ENCODE assay signal across 8 cellular contexts in the genomic region with DNA sequence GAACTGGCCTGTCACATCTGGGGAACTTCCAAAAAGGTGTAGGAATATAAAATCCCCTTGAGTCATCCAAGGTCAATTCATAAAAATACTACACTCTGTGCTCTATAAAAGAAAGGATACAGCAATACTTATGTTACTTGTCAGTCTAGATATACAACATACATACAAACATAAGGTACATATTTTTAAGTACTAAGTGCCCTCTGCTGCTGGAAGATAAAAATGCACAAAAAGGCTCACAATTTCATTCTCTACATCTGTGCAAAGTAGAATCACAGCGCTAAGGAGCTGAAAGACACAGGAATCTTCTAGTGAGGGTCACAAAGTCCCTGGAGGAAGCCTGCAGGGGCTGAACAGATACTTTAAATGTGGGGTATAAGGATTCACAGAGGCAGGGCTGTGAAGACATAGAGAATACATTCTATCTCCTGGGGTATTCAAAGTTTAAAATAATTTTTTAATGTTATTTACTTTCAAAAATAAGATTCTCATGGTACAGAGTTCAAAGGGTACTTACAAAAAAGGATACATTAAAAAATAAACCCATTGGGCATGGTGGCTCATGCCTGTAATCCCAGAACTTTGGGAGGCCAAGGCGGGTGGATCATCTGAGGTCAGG. TPM values are rescaled to one million over a fixed set of nuclear protein-coding genes. Genes with fewer than 3 reads are reported as not detected.
DNase-seq lines count a peak whose midpoint lies in the region; ATAC-seq and TF ChIP-seq lines count a peak whose summit lies in the region.

No MANE protein-coding gene starts in this region.

- no peak overlapping the region for H3K9ac ChIP-seq in adipocyte (ENCODE audit: low read length)

- H3K36me3 ChIP-seq in adipocyte (ENCODE audit: control insufficient read depth, insufficient read depth, low read length, severe bottlenecking) (no peaks in the 10 kb centered on the region), left ventricle myocardium inferior (no peaks in the 10 kb centered on the region), sigmoid colon (no peaks in the 10 kb centered on the region)

- intact Hi-C loops in left ventricle myocardium inferior (cut with micrococcal nuclease) (loop anchor here (2.0 kb wide), 1 partner anchor 69 kb away; no protein-coding TSS in a partner anchor), sigmoid colon (cut with DNase I) (loop anchor here (1.0 to 2.0 kb wide), 2 partner anchors 69 to 97 kb away; no protein-coding TSS in a partner anchor)

- ATAC-seq in HG03565 (IDR thresholded peaks at IDR 0.05; ENCODE audit: unreplicated experiment), result peak; percentile 53
- ATAC-seq in GM19397 (IDR thresholded peaks at IDR 0.05; ENCODE audit: unreplicated experiment), result no peak

- H3K27ac ChIP-seq in left ventricle myocardium inferior (replicated peaks), result no peak overlapping the region
- peak overlapping the region in 2 of 4 donors; percentile 24 to 30 for H3K27ac ChIP-seq in sigmoid colon

- H3K27me3 ChIP-seq in adipocyte (replicated peaks; ENCODE audit: control insufficient read depth, insufficient read depth, low read length), result no peaks in the 10 kb centered on the region
- no peaks in the 10 kb centered on the region for H3K27me3 ChIP-seq in left ventricle myocardium inferior (ENCODE audit: low read depth)
- H3K27me3 ChIP-seq in sigmoid colon, result no peaks in the 10 kb centered on the region

- no peak for TF ChIP-seq POLR2A in sigmoid colon (IDR thresholded peaks at IDR 0.05)

- no peak for TF ChIP-seq EP300 in sigmoid colon (IDR thresholded peaks at IDR 0.05)

- peaks cover 15% of the 10 kb centered on the region for H3K4me1 ChIP-seq in adipocyte (ENCODE audit: control insufficient read depth, insufficient read depth, low read length)
- peaks cover 20% of the 10 kb centered on the region for H3K4me1 ChIP-seq in left ventricle myocardium inferior
- H3K4me1 ChIP-seq in sigmoid colon, result peaks cover 0 to 19% (median 5%) of the 10 kb centered on the region in 4 donors

- H3K9me3 ChIP-seq in adipocyte (ENCODE audit: control insufficient read depth, low read length) (peaks cover 5% of the 10 kb centered on the region), left ventricle myocardium inferior (replicated peaks) (peaks cover 18% of the 10 kb centered on the region), sigmoid colon (no peaks in the 10 kb centered on the region)

- DNase-seq in 8988T (peak; percentile 28), GM03348 (ENCODE audit: low spot score) (peak; percentile 67), NCI-H524 (lab: John Stamatoyannopoulos, UW) (peak; percentile 39 to 84), adipocyte (ENCODE audit: low read depth) (peak; percentile 84), left ventricle myocardium inferior (no peak), sigmoid colon (no peak)

- TF ChIP-seq CTCF in left ventricle myocardium inferior (IDR thresholded peaks at IDR 0.05; ENCODE audit: borderline replicate concordance), result peak; percentile 71
- TF ChIP-seq CTCF in sigmoid colon (IDR thresholded peaks at IDR 0.05), result peak; percentile 36 to 67 (median 56)

- H3K4me3 ChIP-seq in adipocyte (ENCODE audit: low read length) (no peak overlapping the region), left ventricle myocardium inferior (no peak overlapping the region), sigmoid colon (no peak overlapping the region)

- WGBS in sigmoid colon, 2 donors, result 41 to 53% methylated on average over 2 of the region's 2 CpGs

RNA-seq across cellular contexts. Expression of a gene that starts 10.2 kb away (rescaled TPM):
- total RNA-seq in left ventricle myocardium inferior (20.3 TPM), sigmoid colon (10 to 100 TPM; 31.8 to 41.0 (median 34.7) TPM)
- polyA plus RNA-seq in sigmoid colon, result 10 to 100 TPM; 23.0 to 57.8 (median 49.2) TPM

RNA-seq across cellular contexts. Expression of a gene that starts 35.5 kb away (rescaled TPM):
- 100 TPM for total RNA-seq in left ventricle myocardium inferior
- 10 to 100 TPM; 53.2 to 96.0 (median 79.0) TPM for total RNA-seq in sigmoid colon
- polyA plus RNA-seq in sigmoid colon, result 100 to 1,000 TPM in 1 of 3 donors, 10 to 100 TPM in 2; 35.4 to 361 (median 66.2) TPM

Comparison
In these comparisons a context has a peak if more than half of its experiments do, and no peak if none do; other contexts are left out.
1. DNase-seq: peak in 8988T (single experiment), GM03348 (single experiment), NCI-H524 (2 of 2) and adipocyte (single experiment); none in left ventricle myocardium inferior (single experiment) and sigmoid colon (single experiment).